Comparison of ENCODE assay signal across 2 cellular contexts in the genomic region with DNA sequence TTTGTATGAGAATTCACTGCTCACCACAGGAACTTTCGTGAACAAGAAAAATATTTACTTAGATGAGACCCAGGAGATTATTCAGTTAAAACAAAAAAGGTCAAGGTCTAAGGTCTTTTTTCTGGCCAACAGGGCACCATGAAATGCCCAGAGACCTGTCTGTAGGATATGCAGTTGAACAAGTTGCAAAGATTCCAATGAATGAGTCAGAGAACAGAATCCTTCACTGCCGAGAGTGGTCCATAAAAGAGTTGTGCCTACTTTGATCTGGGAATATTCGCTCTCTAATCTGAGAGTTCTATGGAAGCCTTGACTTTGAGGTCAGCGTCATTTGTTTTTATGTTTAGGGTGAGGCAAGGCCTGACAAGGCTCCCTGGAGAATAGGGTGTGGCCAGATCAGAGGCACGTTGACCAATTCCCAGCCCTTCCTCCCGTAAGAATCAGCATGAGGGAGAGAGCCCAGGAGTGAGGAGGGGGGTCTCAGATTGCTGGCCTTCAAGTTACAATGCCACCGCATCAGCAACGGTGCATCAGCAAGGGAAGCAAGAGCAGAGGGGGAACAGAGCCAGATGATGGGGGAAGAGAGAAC.
TF ChIP-seq lines count a peak whose summit lies in the region.

No MANE protein-coding gene starts in this region.

TF ChIP-seq in HCT116, 20 proteins besides CTCF, POLR2A, EP300 and RAD21 (continued from another document):
- TF ChIP-seq, protein P1, sequence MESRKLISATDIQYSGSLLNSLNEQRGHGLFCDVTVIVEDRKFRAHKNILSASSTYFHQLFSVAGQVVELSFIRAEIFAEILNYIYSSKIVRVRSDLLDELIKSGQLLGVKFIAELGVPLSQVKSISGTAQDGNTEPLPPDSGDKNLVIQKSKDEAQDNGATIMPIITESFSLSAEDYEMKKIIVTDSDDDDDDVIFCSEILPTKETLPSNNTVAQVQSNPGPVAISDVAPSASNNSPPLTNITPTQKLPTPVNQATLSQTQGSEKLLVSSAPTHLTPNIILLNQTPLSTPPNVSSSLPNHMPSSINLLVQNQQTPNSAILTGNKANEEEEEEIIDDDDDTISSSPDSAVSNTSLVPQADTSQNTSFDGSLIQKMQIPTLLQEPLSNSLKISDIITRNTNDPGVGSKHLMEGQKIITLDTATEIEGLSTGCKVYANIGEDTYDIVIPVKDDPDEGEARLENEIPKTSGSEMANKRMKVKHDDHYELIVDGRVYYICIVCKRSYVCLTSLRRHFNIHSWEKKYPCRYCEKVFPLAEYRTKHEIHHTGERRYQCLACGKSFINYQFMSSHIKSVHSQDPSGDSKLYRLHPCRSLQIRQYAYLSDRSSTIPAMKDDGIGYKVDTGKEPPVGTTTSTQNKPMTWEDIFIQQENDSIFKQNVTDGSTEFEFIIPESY (IDR thresholded peaks at IDR 0.05; ENCODE audit: extremely low read depth, insufficient replicate concordance, low read length), result no peak
- TF ChIP-seq, protein P2, sequence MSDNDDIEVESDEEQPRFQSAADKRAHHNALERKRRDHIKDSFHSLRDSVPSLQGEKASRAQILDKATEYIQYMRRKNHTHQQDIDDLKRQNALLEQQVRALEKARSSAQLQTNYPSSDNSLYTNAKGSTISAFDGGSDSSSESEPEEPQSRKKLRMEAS (IDR thresholded peaks at IDR 0.05), result no peak
- 0 out of 2 replicates have a peak, but pooled peaks have one; percentile 25 for TF ChIP-seq SIN3A (IDR thresholded peaks at IDR 0.05; ENCODE audit: low read depth)
- TF ChIP-seq TCF7L2 (IDR thresholded peaks at IDR 0.05; ENCODE audit: borderline replicate concordance, extremely low read depth, insufficient read depth, insufficient read length), result peak; percentile 94
- peak; percentile 52; the same call in 1 of the 2 replicates for TF ChIP-seq FOSL1 (IDR thresholded peaks at IDR 0.05; ENCODE audit: low read depth)
- no peak for TF ChIP-seq EGR1 (IDR thresholded peaks at IDR 0.05; ENCODE audit: low read depth)
- TF ChIP-seq, protein P3, sequence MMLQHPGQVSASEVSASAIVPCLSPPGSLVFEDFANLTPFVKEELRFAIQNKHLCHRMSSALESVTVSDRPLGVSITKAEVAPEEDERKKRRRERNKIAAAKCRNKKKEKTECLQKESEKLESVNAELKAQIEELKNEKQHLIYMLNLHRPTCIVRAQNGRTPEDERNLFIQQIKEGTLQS (IDR thresholded peaks at IDR 0.05), result no peak
- TF ChIP-seq, protein P4, sequence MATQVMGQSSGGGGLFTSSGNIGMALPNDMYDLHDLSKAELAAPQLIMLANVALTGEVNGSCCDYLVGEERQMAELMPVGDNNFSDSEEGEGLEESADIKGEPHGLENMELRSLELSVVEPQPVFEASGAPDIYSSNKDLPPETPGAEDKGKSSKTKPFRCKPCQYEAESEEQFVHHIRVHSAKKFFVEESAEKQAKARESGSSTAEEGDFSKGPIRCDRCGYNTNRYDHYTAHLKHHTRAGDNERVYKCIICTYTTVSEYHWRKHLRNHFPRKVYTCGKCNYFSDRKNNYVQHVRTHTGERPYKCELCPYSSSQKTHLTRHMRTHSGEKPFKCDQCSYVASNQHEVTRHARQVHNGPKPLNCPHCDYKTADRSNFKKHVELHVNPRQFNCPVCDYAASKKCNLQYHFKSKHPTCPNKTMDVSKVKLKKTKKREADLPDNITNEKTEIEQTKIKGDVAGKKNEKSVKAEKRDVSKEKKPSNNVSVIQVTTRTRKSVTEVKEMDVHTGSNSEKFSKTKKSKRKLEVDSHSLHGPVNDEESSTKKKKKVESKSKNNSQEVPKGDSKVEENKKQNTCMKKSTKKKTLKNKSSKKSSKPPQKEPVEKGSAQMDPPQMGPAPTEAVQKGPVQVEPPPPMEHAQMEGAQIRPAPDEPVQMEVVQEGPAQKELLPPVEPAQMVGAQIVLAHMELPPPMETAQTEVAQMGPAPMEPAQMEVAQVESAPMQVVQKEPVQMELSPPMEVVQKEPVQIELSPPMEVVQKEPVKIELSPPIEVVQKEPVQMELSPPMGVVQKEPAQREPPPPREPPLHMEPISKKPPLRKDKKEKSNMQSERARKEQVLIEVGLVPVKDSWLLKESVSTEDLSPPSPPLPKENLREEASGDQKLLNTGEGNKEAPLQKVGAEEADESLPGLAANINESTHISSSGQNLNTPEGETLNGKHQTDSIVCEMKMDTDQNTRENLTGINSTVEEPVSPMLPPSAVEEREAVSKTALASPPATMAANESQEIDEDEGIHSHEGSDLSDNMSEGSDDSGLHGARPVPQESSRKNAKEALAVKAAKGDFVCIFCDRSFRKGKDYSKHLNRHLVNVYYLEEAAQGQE (IDR thresholded peaks at IDR 0.05; ENCODE audit: low read depth), result no peak
- peak; percentile 48 for TF ChIP-seq SP1 (IDR thresholded peaks at IDR 0.05; ENCODE audit: low read depth)
- TF ChIP-seq CEBPB (IDR thresholded peaks at IDR 0.05; ENCODE audit: low read depth), result peak; percentile 75
- TF ChIP-seq EZH2 (IDR thresholded peaks at IDR 0.05), result no peak
- no peak for TF ChIP-seq ZFX (IDR thresholded peaks at IDR 0.05)
- TF ChIP-seq JUND (IDR thresholded peaks at IDR 0.05), result peak; percentile 52

TF ChIP-seq in WTC11, 78 proteins besides CTCF, POLR2A, EP300 and RAD21 (continued from another document):
- TF ChIP-seq, protein P5, sequence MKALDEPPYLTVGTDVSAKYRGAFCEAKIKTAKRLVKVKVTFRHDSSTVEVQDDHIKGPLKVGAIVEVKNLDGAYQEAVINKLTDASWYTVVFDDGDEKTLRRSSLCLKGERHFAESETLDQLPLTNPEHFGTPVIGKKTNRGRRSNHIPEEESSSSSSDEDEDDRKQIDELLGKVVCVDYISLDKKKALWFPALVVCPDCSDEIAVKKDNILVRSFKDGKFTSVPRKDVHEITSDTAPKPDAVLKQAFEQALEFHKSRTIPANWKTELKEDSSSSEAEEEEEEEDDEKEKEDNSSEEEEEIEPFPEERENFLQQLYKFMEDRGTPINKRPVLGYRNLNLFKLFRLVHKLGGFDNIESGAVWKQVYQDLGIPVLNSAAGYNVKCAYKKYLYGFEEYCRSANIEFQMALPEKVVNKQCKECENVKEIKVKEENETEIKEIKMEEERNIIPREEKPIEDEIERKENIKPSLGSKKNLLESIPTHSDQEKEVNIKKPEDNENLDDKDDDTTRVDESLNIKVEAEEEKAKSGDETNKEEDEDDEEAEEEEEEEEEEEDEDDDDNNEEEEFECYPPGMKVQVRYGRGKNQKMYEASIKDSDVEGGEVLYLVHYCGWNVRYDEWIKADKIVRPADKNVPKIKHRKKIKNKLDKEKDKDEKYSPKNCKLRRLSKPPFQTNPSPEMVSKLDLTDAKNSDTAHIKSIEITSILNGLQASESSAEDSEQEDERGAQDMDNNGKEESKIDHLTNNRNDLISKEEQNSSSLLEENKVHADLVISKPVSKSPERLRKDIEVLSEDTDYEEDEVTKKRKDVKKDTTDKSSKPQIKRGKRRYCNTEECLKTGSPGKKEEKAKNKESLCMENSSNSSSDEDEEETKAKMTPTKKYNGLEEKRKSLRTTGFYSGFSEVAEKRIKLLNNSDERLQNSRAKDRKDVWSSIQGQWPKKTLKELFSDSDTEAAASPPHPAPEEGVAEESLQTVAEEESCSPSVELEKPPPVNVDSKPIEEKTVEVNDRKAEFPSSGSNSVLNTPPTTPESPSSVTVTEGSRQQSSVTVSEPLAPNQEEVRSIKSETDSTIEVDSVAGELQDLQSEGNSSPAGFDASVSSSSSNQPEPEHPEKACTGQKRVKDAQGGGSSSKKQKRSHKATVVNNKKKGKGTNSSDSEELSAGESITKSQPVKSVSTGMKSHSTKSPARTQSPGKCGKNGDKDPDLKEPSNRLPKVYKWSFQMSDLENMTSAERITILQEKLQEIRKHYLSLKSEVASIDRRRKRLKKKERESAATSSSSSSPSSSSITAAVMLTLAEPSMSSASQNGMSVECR (CRISPR knock-in tag; IDR thresholded peaks at IDR 0.05; ENCODE audit: borderline replicate concordance), result no peak
- TF ChIP-seq ZBTB21 (CRISPR knock-in tag; IDR thresholded peaks at IDR 0.05; ENCODE audit: borderline replicate concordance) (no peak), JAZF1 (CRISPR knock-in tag; IDR thresholded peaks at IDR 0.05) (no peak), ETV6 (CRISPR knock-in tag; IDR thresholded peaks at IDR 0.05) (no peak), GABPB1 (CRISPR knock-in tag; IDR thresholded peaks at IDR 0.05) (0 out of 2 replicates have a peak, but pooled peaks have one; percentile 36)
- TF ChIP-seq, protein P6, sequence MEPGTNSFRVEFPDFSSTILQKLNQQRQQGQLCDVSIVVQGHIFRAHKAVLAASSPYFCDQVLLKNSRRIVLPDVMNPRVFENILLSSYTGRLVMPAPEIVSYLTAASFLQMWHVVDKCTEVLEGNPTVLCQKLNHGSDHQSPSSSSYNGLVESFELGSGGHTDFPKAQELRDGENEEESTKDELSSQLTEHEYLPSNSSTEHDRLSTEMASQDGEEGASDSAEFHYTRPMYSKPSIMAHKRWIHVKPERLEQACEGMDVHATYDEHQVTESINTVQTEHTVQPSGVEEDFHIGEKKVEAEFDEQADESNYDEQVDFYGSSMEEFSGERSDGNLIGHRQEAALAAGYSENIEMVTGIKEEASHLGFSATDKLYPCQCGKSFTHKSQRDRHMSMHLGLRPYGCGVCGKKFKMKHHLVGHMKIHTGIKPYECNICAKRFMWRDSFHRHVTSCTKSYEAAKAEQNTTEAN (CRISPR knock-in tag; IDR thresholded peaks at IDR 0.05), result no peak
